Comparison of ENCODE assay signal across 1 cellular context in the genomic region with DNA sequence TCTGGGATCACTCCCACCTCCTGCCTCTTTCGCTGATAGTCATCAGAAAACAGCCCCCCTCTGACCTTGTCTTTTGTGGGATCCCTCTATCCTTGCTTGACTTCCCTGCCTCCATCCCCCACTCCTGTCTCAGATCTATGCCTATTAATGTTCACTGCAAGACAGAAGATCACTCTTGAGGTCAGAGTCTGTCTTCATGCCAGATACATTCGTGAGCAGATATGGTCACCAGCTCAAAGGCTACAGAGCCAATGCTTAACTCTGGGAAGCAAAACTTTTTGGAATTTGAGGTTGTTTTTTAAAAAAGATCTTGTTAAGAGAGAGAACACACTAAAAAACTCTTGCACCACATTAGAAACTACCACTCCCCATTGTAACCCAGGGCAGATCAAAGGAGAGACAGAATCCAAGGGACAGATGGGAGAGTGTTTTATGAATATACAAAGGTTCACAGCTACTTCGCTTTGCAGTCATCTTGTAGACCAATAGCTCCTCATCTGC.
TF ChIP-seq lines count a peak whose summit lies in the region.

No MANE protein-coding gene starts in this region.

TF ChIP-seq in H1, 55 proteins besides CTCF, POLR2A, EP300 and RAD21 (continued from another document):
- TF ChIP-seq RNF2 (IDR thresholded peaks at IDR 0.05; ENCODE audit: borderline replicate concordance, low read depth, low read length, missing control alignments, poor library complexity, severe bottlenecking) (no peak), YY1 (IDR thresholded peaks at IDR 0.05; ENCODE audit: low read depth, low read length) (no peak), SIX5 (IDR thresholded peaks at IDR 0.05; ENCODE audit: low read depth, low read length) (no peak), BRCA1 (IDR thresholded peaks at IDR 0.05; ENCODE audit: low read depth, low read length) (no peak), ZNF274 (IDR thresholded peaks at IDR 0.05; ENCODE audit: borderline replicate concordance, extremely low read depth, low read length) (no peak), SUZ12 (IDR thresholded peaks at IDR 0.05; ENCODE audit: low read length) (no peak)
- TF ChIP-seq, protein P1, sequence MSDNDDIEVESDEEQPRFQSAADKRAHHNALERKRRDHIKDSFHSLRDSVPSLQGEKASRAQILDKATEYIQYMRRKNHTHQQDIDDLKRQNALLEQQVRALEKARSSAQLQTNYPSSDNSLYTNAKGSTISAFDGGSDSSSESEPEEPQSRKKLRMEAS (IDR thresholded peaks at IDR 0.05), result no peak
